9 cellular contexts compared by ENCODE assay signal in genomic region chr6:33815854-33816253, GRCh38. TPM values are rescaled to one million over a fixed set of nuclear protein-coding genes. Genes with fewer than 3 reads are reported as not detected.
DNase-seq lines count a peak whose midpoint lies in the region; ATAC-seq lines count a peak whose summit lies in the region.
"Had no signal": no experiment of that assay in that cellular context is flagged by ENCODE, and none has a peak within 500 bp of the region (broad histone marks: within the 10 kb centered on the region; RNA-seq: fewer than 3 reads in every experiment).

No MANE protein-coding gene starts in this region.

- H2AK5ac ChIP-seq in mesendoderm (ENCODE audit: low read length), result no peak overlapping the region

- DNase-seq in NCI-H146 (lab: John Stamatoyannopoulos, UW) (peak; percentile 56), NCI-H146 treated with DMSO at 0.1 percent for 48 hours (lab: John Stamatoyannopoulos, UW; ENCODE audit: unreplicated experiment) (no peak), Kasumi-1 (lab: John Stamatoyannopoulos, UW) (peak; percentile 41 to 62), SW480 (ENCODE audit: low spot score) (peak; percentile 34), mesendoderm (peak; percentile 84), NOMO-1 treated with DMSO at 0.1 percent for 48 hours (lab: John Stamatoyannopoulos, UW; ENCODE audit: unreplicated experiment) (no peak)
- DNase-seq in natural killer cell treated with Interleukin-12 subunit alpha and Interleukin-12 subunit beta and Interleukin-15 and Interleukin-18, amount 100 ng/mL, for 72 hours (ENCODE audit: low spot score), result no peak
- DNase-seq: spleen had no signal

- H2BK120ac ChIP-seq in mesendoderm (ENCODE audit: low read depth, low read length), result no peak overlapping the region

- H3K27ac Mint-ChIP-seq in natural killer cell treated with Interleukin-12 subunit alpha and Interleukin-12 subunit beta and Interleukin-15 and Interleukin-18, amount 100 ng/mL, for 72 hours, result no peak overlapping the region

- no peak overlapping the region for H3K27ac ChIP-seq in mesendoderm (ENCODE audit: low read depth, low read length)
- H3K27ac ChIP-seq: spleen had no signal

- no peak overlapping the region for H3K9ac ChIP-seq in mesendoderm (ENCODE audit: low read length)

- WGBS in mesendoderm (ENCODE audit: extremely low coverage, insufficient coverage, low lambda C conversion rate), result no CpG with 5 or more reads among the region's 1 CpG

- H3K27me3 ChIP-seq in mesendoderm (ENCODE audit: insufficient read depth, low read length, poor library complexity), result no peaks in the 10 kb centered on the region

- ATAC-seq in GM21619 (IDR thresholded peaks at IDR 0.05; ENCODE audit: unreplicated experiment), result no peak
- ATAC-seq in natural killer cell treated with Interleukin-12 subunit alpha and Interleukin-12 subunit beta and Interleukin-15 and Interleukin-18, amount 100 ng/mL, for 72 hours, result no peak

- H3K4me1 ChIP-seq in mesendoderm (ENCODE audit: control insufficient read depth, low read depth, low read length), result peaks cover 3% of the 10 kb centered on the region
- H3K4me1 ChIP-seq: spleen had no signal

- no peak overlapping the region for H4K5ac ChIP-seq in mesendoderm (ENCODE audit: low read length)

- H3K4me3 ChIP-seq in mesendoderm (ENCODE audit: low read length), result no peak overlapping the region
- H3K4me3 ChIP-seq: spleen had no signal

- H3K9me3 Mint-ChIP-seq in natural killer cell treated with Interleukin-12 subunit alpha and Interleukin-12 subunit beta and Interleukin-15 and Interleukin-18, amount 100 ng/mL, for 72 hours, result no peaks in the 10 kb centered on the region

- no peak overlapping the region for H3K18ac ChIP-seq in mesendoderm (ENCODE audit: low read length)

- H3K36me3 Mint-ChIP-seq in natural killer cell treated with Interleukin-12 subunit alpha and Interleukin-12 subunit beta and Interleukin-15 and Interleukin-18, amount 100 ng/mL, for 72 hours, result no peaks in the 10 kb centered on the region

- H3K4ac ChIP-seq in mesendoderm (ENCODE audit: low read depth, low read length), result no peak overlapping the region

- H3K56ac ChIP-seq in mesendoderm (ENCODE audit: low read length), result peak overlapping the region; percentile 60

- H3K4me1 Mint-ChIP-seq in natural killer cell treated with Interleukin-12 subunit alpha and Interleukin-12 subunit beta and Interleukin-15 and Interleukin-18, amount 100 ng/mL, for 72 hours (ENCODE audit: low read depth in 2 of 2), result peaks cover 0 to 10% of the 10 kb centered on the region in 2 donors

- no peak overlapping the region for H3K4me3 Mint-ChIP-seq in natural killer cell treated with Interleukin-12 subunit alpha and Interleukin-12 subunit beta and Interleukin-15 and Interleukin-18, amount 100 ng/mL, for 72 hours

- no peak overlapping the region for H3K4me2 ChIP-seq in mesendoderm (ENCODE audit: low read length)

- no peaks in the 10 kb centered on the region for H3K79me1 ChIP-seq in mesendoderm (ENCODE audit: low read length)

- H3K27me3 Mint-ChIP-seq in natural killer cell treated with Interleukin-12 subunit alpha and Interleukin-12 subunit beta and Interleukin-15 and Interleukin-18, amount 100 ng/mL, for 72 hours, result peaks cover 39 to 47% of the 10 kb centered on the region in 2 donors

- no peak overlapping the region for H2BK5ac ChIP-seq in mesendoderm (ENCODE audit: low read length)

- no peaks in the 10 kb centered on the region for H3K79me2 ChIP-seq in mesendoderm (ENCODE audit: control insufficient read depth, insufficient read depth, low read length)

- no peak overlapping the region for H3K23ac ChIP-seq in mesendoderm (ENCODE audit: low read length)

- H3K36me3 ChIP-seq in mesendoderm (ENCODE audit: control insufficient read depth, insufficient read depth, low read length), result no peaks in the 10 kb centered on the region
- H3K36me3 ChIP-seq: spleen had no signal

- H4K8ac ChIP-seq in mesendoderm (ENCODE audit: low read depth, low read length), result no peak overlapping the region

- no peak overlapping the region for H2BK15ac ChIP-seq in mesendoderm (replicated peaks; ENCODE audit: low read depth)

RNA-seq across cellular contexts. Expression of gene MLN, which starts 12.1 kb away (rescaled TPM):
- polyA plus RNA-seq in mesendoderm (2013, experiment 1 of 2), result not detected
- polyA plus RNA-seq in mesendoderm (2013, experiment 2 of 2), result not detected
- total RNA-seq in natural killer cell treated with Interleukin-12 subunit alpha and Interleukin-12 subunit beta and Interleukin-15 and Interleukin-18, amount 100 ng/mL, for 72 hours, result not detected
- total RNA-seq: spleen had no signal
- polyA plus RNA-seq: spleen had no signal

RNA-seq across cellular contexts. Expression of gene LEMD2, which starts 26.9 kb away (rescaled TPM):
- polyA plus RNA-seq in mesendoderm (2013, experiment 1 of 2), result 23.7 TPM
- 22.2 TPM for polyA plus RNA-seq in mesendoderm (2013, experiment 2 of 2)
- 10 to 100 TPM; 62.1 to 67.6 TPM for total RNA-seq in natural killer cell treated with Interleukin-12 subunit alpha and Interleukin-12 subunit beta and Interleukin-15 and Interleukin-18, amount 100 ng/mL, for 72 hours

Comparison
In these comparisons a context has a peak if more than half of its experiments do, and no peak if none do; other contexts are left out.
1. DNase-seq: peak in NCI-H146 (single experiment), Kasumi-1 (2 of 2), SW480 (single experiment) and mesendoderm (single experiment); none in NCI-H146 treated with DMSO at 0.1 percent for 48 hours (single experiment), NOMO-1 treated with DMSO at 0.1 percent for 48 hours (single experiment) and natural killer cell treated with Interleukin-12 subunit alpha and Interleukin-12 subunit beta and Interleukin-15 and Interleukin-18, amount 100 ng/mL, for 72 hours (single experiment).